ENCODE assay signal across 21 cellular contexts in genomic region chr6:106173480-106173879, GRCh38.
A peak's percentile ranks its signal among the peaks of the same experiment; 100 is the strongest.
DNase-seq lines count a peak whose midpoint lies in the region; ATAC-seq and TF ChIP-seq lines count a peak whose summit lies in the region.
"Had no signal": no experiment of that assay in that cellular context is flagged by ENCODE, and none has a peak within 500 bp of the region (broad histone marks: within the 10 kb centered on the region; RNA-seq: fewer than 3 reads in every experiment).

No MANE protein-coding gene starts in this region.

- TF ChIP-seq CTCF in CD4-positive, alpha-beta T cell (IDR thresholded peaks at IDR 0.05), result no peak

- peaks cover 11% of the 10 kb centered on the region for H3K27me3 Mint-ChIP-seq in activated CD4-positive, alpha-beta T cell treated with anti-CD3 and anti-CD28 coated beads for 36 hours
- H3K27me3 Mint-ChIP-seq in CD4-positive, alpha-beta T cell, result no peaks in the 10 kb centered on the region
- H3K27me3 Mint-ChIP-seq in T-helper 2 cell treated with Interferon-gamma antibody and Interleukin-4, amounts not matched to agents 5 μg/mL and 100 μg/mL, for 36 hours (ENCODE audit: low read depth), result no peaks in the 10 kb centered on the region
- H3K27me3 Mint-ChIP-seq in central memory CD8-positive, alpha-beta T cell, result no peaks in the 10 kb centered on the region
- H3K27me3 Mint-ChIP-seq: IgD-negative memory B cell had no signal

- CTCF ChIA-PET in activated CD4-positive, alpha-beta T cell treated with anti-CD3 and anti-CD28 coated beads for 36 hours (lab: Charles Lee), result interaction anchor here (1.0 kb wide), 1 partner anchor 56 kb away, joined by 3 read pairs; no protein-coding TSS in a partner anchor
- CTCF ChIA-PET in CD4-positive, alpha-beta T cell (lab: Charles Lee), result interaction anchor here (0.9 to 1.4 kb wide), 4 partner anchors 10 to 79 kb away, joined by 3 to 4 read pairs (median 3); no protein-coding TSS in a partner anchor

- ATAC-seq in activated CD4-positive, alpha-beta T cell treated with anti-CD3 and anti-CD28 coated beads for 36 hours, result peak; percentile 30
- no peak for ATAC-seq in CD4-positive, alpha-beta T cell (ENCODE audit: poor library complexity)
- no peak for ATAC-seq in central memory CD8-positive, alpha-beta T cell (replicated peaks; ENCODE audit: extremely low read depth, poor library complexity, severe bottlenecking)
- ATAC-seq: Panc1 had no signal

- H3K27ac Mint-ChIP-seq in activated CD4-positive, alpha-beta T cell treated with anti-CD3 and anti-CD28 coated beads for 36 hours, result no peak overlapping the region
- H3K27ac Mint-ChIP-seq in CD4-positive, alpha-beta T cell, result peak overlapping the region; percentile 49
- H3K27ac Mint-ChIP-seq in T-helper 2 cell treated with Interferon-gamma antibody and Interleukin-4, amounts not matched to agents 5 μg/mL and 100 μg/mL, for 36 hours, result peak overlapping the region; percentile 57
- H3K27ac Mint-ChIP-seq in central memory CD8-positive, alpha-beta T cell (ENCODE audit: low read depth), result peak overlapping the region; percentile 33
- H3K27ac Mint-ChIP-seq: CD14-positive monocyte, H9, IgD-negative memory B cell had no signal

- POLR2A ChIA-PET in activated CD4-positive, alpha-beta T cell treated with anti-CD3 and anti-CD28 coated beads for 36 hours (lab: Charles Lee), result no interaction called here
- POLR2A ChIA-PET in CD4-positive, alpha-beta T cell (lab: Charles Lee), result interaction anchor here (0.7 to 1.4 kb wide), 3 partner anchors 9 to 61 kb away, joined by 3 to 4 read pairs (median 3); no protein-coding TSS in a partner anchor

- peaks cover 27% of the 10 kb centered on the region for H3K4me1 Mint-ChIP-seq in activated CD4-positive, alpha-beta T cell treated with anti-CD3 and anti-CD28 coated beads for 36 hours
- H3K4me1 Mint-ChIP-seq in CD4-positive, alpha-beta T cell (ENCODE audit: low read depth), result peaks cover 18% of the 10 kb centered on the region
- H3K4me1 Mint-ChIP-seq in T-helper 2 cell treated with Interferon-gamma antibody and Interleukin-4, amounts not matched to agents 5 μg/mL and 100 μg/mL, for 36 hours (ENCODE audit: low read depth), result peaks cover 45% of the 10 kb centered on the region
- H3K4me1 Mint-ChIP-seq in central memory CD8-positive, alpha-beta T cell, result peaks cover 11% of the 10 kb centered on the region

- H3K27ac ChIP-seq in CD4-positive, alpha-beta T cell (ENCODE audit: low read depth, low read length), result no peak overlapping the region

- H3K9me3 ChIP-seq in CD4-positive, alpha-beta T cell (ENCODE audit: control insufficient read depth, low read length), result no peaks in the 10 kb centered on the region
- H3K9me3 ChIP-seq: MG63 had no signal

- no peak for DNase-seq in activated CD4-positive, alpha-beta T cell treated with anti-CD3 and anti-CD28 coated beads for 36 hours
- DNase-seq in activated CD4-positive, alpha-beta T cell treated with anti-CD3 and anti-CD28 coated beads, Interleukin-2, amount 50 U/mL, for 48 hours, result no peak
- DNase-seq in CD4-positive, alpha-beta T cell, result no peak
- no peak for DNase-seq in T-helper 2 cell treated with Interferon-gamma antibody and Interleukin-4, amounts not matched to agents 5 μg/mL and 100 μg/mL, for 36 hours (ENCODE audit: low spot score)
- no peak for DNase-seq in central memory CD8-positive, alpha-beta T cell (ENCODE audit: low spot score in 2 of 2)
- no peak for DNase-seq in iPS-NIHi7 (ENCODE audit: extremely low spot score)
- no peak for DNase-seq in ecto neural progenitor cell (ENCODE audit: low spot score)
- no peak for DNase-seq in NCI-H1436 (lab: John Stamatoyannopoulos, UW)
- DNase-seq: 8988T, DMS153, GF-D8, H9, Kasumi-1, MG63, NCI-H1436 treated with DMSO at 0.1 percent for 48 hours, NCI-H2029, NCI-H345, NCI-H524 treated with DMSO at 0.1 percent for 48 hours had no signal

- H3K36me3 Mint-ChIP-seq in activated CD4-positive, alpha-beta T cell treated with anti-CD3 and anti-CD28 coated beads for 36 hours (ENCODE audit: low read depth), result no peaks in the 10 kb centered on the region
- no peaks in the 10 kb centered on the region for H3K36me3 Mint-ChIP-seq in CD4-positive, alpha-beta T cell (ENCODE audit: low read depth)
- peaks cover 24% of the 10 kb centered on the region for H3K36me3 Mint-ChIP-seq in T-helper 2 cell treated with Interferon-gamma antibody and Interleukin-4, amounts not matched to agents 5 μg/mL and 100 μg/mL, for 36 hours (ENCODE audit: low read depth)
- no peaks in the 10 kb centered on the region for H3K36me3 Mint-ChIP-seq in central memory CD8-positive, alpha-beta T cell (ENCODE audit: insufficient read depth)
- H3K36me3 Mint-ChIP-seq: CD14-positive monocyte had no signal

- no peaks in the 10 kb centered on the region for H3K27me3 ChIP-seq in CD4-positive, alpha-beta T cell (ENCODE audit: control insufficient read depth, insufficient read depth, low read length)
- H3K27me3 ChIP-seq: MG63 had no signal

- no peak overlapping the region for H3K4me3 Mint-ChIP-seq in activated CD4-positive, alpha-beta T cell treated with anti-CD3 and anti-CD28 coated beads for 36 hours
- H3K4me3 Mint-ChIP-seq in CD4-positive, alpha-beta T cell, result no peak overlapping the region
- no peak overlapping the region for H3K4me3 Mint-ChIP-seq in T-helper 2 cell treated with Interferon-gamma antibody and Interleukin-4, amounts not matched to agents 5 μg/mL and 100 μg/mL, for 36 hours
- no peak overlapping the region for H3K4me3 Mint-ChIP-seq in central memory CD8-positive, alpha-beta T cell
- H3K4me3 Mint-ChIP-seq: CD14-positive monocyte, H9 had no signal

- H3K9me3 Mint-ChIP-seq in activated CD4-positive, alpha-beta T cell treated with anti-CD3 and anti-CD28 coated beads for 36 hours (ENCODE audit: low read depth), result peaks cover 2% of the 10 kb centered on the region
- H3K9me3 Mint-ChIP-seq in CD4-positive, alpha-beta T cell, result no peaks in the 10 kb centered on the region
- H3K9me3 Mint-ChIP-seq in T-helper 2 cell treated with Interferon-gamma antibody and Interleukin-4, amounts not matched to agents 5 μg/mL and 100 μg/mL, for 36 hours, result peaks cover 14% of the 10 kb centered on the region
- no peaks in the 10 kb centered on the region for H3K9me3 Mint-ChIP-seq in central memory CD8-positive, alpha-beta T cell
- H3K9me3 Mint-ChIP-seq: H9, IgD-negative memory B cell had no signal

- intact Hi-C loops in activated CD4-positive, alpha-beta T cell treated with anti-CD3 and anti-CD28 coated beads for 36 hours (cut with DNase I, micrococcal nuclease), result no loop called here
- intact Hi-C loops in CD4-positive, alpha-beta T cell (cut with DNase I, micrococcal nuclease), result no loop called here
